1 cellular context compared by ENCODE assay signal in genomic region chr5:56358703-56359428, GRCh38.
TF ChIP-seq lines count a peak whose summit lies in the region.

No MANE protein-coding gene starts in this region.

TF ChIP-seq in HepG2, 621 proteins besides CTCF, POLR2A, EP300 and RAD21 (continued from another document and continues in another):
- peak; percentile 49; the same call in 1 of the 2 replicates for TF ChIP-seq HINFP (CRISPR knock-in tag; IDR thresholded peaks at IDR 0.05; ENCODE audit: low read depth)
- TF ChIP-seq CREBL2 (CRISPR knock-in tag; IDR thresholded peaks at IDR 0.05; ENCODE audit: borderline replicate concordance), result no peak
- no peak for TF ChIP-seq RBM22 (optimal IDR thresholded peaks at IDR 0.05; ENCODE audit: low read length)
- TF ChIP-seq ZBTB2 (CRISPR knock-in tag; IDR thresholded peaks at IDR 0.05; ENCODE audit: low read depth), result 0 out of 2 replicates have a peak, but pooled peaks have one; percentile 48
- TF ChIP-seq SRSF9 (IDR thresholded peaks at IDR 0.05; ENCODE audit: borderline replicate concordance, insufficient read depth, low read depth, low read length, poor library complexity, severe bottlenecking), result no peak
- no peak; the same call in 1 of the 2 replicates for TF ChIP-seq SNAI1 (CRISPR knock-in tag; IDR thresholded peaks at IDR 0.05; ENCODE audit: borderline replicate concordance)
- peak; percentile 87 for TF ChIP-seq FOSL2 (CRISPR knock-in tag; IDR thresholded peaks at IDR 0.05)
- TF ChIP-seq SIN3A (IDR thresholded peaks at IDR 0.05; ENCODE audit: borderline replicate concordance, low read depth, low read length), result no peak
- TF ChIP-seq KDM1A (CRISPR knock-in tag; IDR thresholded peaks at IDR 0.05), result no peak
- peak; percentile 99 for TF ChIP-seq NCOA2 (CRISPR knock-in tag; IDR thresholded peaks at IDR 0.05)
- no peak for TF ChIP-seq ZNF652 (CRISPR knock-in tag; IDR thresholded peaks at IDR 0.05; ENCODE audit: borderline replicate concordance, low read depth)
- TF ChIP-seq SETDB1 (CRISPR knock-in tag; IDR thresholded peaks at IDR 0.05; ENCODE audit: borderline replicate concordance), result no peak
- no peak for TF ChIP-seq KLF12 (CRISPR knock-in tag; IDR thresholded peaks at IDR 0.05; ENCODE audit: borderline replicate concordance)
- TF ChIP-seq ZFAT (CRISPR knock-in tag; conservative IDR thresholded peaks at IDR 0.05), result no peak
- no peak for TF ChIP-seq CHD2 (IDR thresholded peaks at IDR 0.05; ENCODE audit: low read depth, low read length)
- no peak for TF ChIP-seq TOPORS (CRISPR knock-in tag; IDR thresholded peaks at IDR 0.05)
- no peak for TF ChIP-seq SP1 (IDR thresholded peaks at IDR 0.05)
- TF ChIP-seq SP1 (CRISPR knock-in tag; IDR thresholded peaks at IDR 0.05), result no peak
- TF ChIP-seq GATAD1 (CRISPR knock-in tag; IDR thresholded peaks at IDR 0.05), result no peak
- TF ChIP-seq FOXC1 (CRISPR knock-in tag; IDR thresholded peaks at IDR 0.05; ENCODE audit: borderline replicate concordance), result no peak
- TF ChIP-seq, protein P1, sequence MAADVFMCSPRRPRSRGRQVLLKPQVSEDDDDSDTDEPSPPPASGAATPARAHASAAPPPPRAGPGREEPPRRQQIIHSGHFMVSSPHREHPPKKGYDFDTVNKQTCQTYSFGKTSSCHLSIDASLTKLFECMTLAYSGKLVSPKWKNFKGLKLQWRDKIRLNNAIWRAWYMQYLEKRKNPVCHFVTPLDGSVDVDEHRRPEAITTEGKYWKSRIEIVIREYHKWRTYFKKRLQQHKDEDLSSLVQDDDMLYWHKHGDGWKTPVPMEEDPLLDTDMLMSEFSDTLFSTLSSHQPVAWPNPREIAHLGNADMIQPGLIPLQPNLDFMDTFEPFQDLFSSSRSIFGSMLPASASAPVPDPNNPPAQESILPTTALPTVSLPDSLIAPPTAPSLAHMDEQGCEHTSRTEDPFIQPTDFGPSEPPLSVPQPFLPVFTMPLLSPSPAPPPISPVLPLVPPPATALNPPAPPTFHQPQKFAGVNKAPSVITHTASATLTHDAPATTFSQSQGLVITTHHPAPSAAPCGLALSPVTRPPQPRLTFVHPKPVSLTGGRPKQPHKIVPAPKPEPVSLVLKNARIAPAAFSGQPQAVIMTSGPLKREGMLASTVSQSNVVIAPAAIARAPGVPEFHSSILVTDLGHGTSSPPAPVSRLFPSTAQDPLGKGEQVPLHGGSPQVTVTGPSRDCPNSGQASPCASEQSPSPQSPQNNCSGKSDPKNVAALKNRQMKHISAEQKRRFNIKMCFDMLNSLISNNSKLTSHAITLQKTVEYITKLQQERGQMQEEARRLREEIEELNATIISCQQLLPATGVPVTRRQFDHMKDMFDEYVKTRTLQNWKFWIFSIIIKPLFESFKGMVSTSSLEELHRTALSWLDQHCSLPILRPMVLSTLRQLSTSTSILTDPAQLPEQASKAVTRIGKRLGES (CRISPR knock-in tag; IDR thresholded peaks at IDR 0.05; ENCODE audit: borderline replicate concordance), result no peak
- peak; percentile 64; the same call in 1 of the 2 replicates for TF ChIP-seq KDM3A (CRISPR knock-in tag; IDR thresholded peaks at IDR 0.05; ENCODE audit: low read depth)
- peak; percentile 87 for TF ChIP-seq TBX3 (IDR thresholded peaks at IDR 0.05; ENCODE audit: borderline replicate concordance)
- TF ChIP-seq FOXK2 (IDR thresholded peaks at IDR 0.05), result no peak
- 0 out of 2 replicates have a peak, but pooled peaks have one; percentile 61 for TF ChIP-seq PRDM10 (CRISPR knock-in tag; IDR thresholded peaks at IDR 0.05; ENCODE audit: low read depth)
- TF ChIP-seq MXD4 (CRISPR knock-in tag; IDR thresholded peaks at IDR 0.05), result no peak; the same call in 1 of the 2 replicates
- TF ChIP-seq, protein P2, sequence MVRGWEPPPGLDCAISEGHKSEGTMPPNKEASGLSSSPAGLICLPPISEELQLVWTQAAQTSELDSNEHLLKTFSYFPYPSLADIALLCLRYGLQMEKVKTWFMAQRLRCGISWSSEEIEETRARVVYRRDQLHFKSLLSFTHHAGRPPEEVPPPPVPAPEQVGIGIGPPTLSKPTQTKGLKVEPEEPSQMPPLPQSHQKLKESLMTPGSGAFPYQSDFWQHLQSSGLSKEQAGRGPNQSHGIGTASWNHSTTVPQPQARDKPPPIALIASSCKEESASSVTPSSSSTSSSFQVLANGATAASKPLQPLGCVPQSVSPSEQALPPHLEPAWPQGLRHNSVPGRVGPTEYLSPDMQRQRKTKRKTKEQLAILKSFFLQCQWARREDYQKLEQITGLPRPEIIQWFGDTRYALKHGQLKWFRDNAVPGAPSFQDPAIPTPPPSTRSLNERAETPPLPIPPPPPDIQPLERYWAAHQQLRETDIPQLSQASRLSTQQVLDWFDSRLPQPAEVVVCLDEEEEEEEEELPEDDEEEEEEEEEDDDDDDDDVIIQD (CRISPR knock-in tag; IDR thresholded peaks at IDR 0.05; ENCODE audit: low read depth), result no peak
- TF ChIP-seq CREB3 (CRISPR knock-in tag; IDR thresholded peaks at IDR 0.05), result no peak
- no peak for TF ChIP-seq CBX1 (IDR thresholded peaks at IDR 0.05; ENCODE audit: low read depth)
- TF ChIP-seq RFXAP (CRISPR knock-in tag; IDR thresholded peaks at IDR 0.05; ENCODE audit: borderline replicate concordance), result peak; percentile 47; the same call in 1 of the 2 replicates
- TF ChIP-seq POLR2AphosphoS5 (IDR thresholded peaks at IDR 0.05; ENCODE audit: low read depth, low read length), result peak; percentile 85
- no peak; the same call in 1 of the 2 replicates for TF ChIP-seq YEATS2 (CRISPR knock-in tag; IDR thresholded peaks at IDR 0.05; ENCODE audit: borderline replicate concordance)
- no peak for TF ChIP-seq RFX5 (IDR thresholded peaks at IDR 0.05; ENCODE audit: low read depth, low read length)
- TF ChIP-seq BRD4 (CRISPR knock-in tag; IDR thresholded peaks at IDR 0.05), result peak; percentile 79; the same call in 1 of the 2 replicates
- TF ChIP-seq ZNF75D (CRISPR knock-in tag; IDR thresholded peaks at IDR 0.05; ENCODE audit: borderline replicate concordance), result no peak
- TF ChIP-seq E2F5 (CRISPR knock-in tag; conservative IDR thresholded peaks at IDR 0.05), result no peak
- TF ChIP-seq, protein P3, sequence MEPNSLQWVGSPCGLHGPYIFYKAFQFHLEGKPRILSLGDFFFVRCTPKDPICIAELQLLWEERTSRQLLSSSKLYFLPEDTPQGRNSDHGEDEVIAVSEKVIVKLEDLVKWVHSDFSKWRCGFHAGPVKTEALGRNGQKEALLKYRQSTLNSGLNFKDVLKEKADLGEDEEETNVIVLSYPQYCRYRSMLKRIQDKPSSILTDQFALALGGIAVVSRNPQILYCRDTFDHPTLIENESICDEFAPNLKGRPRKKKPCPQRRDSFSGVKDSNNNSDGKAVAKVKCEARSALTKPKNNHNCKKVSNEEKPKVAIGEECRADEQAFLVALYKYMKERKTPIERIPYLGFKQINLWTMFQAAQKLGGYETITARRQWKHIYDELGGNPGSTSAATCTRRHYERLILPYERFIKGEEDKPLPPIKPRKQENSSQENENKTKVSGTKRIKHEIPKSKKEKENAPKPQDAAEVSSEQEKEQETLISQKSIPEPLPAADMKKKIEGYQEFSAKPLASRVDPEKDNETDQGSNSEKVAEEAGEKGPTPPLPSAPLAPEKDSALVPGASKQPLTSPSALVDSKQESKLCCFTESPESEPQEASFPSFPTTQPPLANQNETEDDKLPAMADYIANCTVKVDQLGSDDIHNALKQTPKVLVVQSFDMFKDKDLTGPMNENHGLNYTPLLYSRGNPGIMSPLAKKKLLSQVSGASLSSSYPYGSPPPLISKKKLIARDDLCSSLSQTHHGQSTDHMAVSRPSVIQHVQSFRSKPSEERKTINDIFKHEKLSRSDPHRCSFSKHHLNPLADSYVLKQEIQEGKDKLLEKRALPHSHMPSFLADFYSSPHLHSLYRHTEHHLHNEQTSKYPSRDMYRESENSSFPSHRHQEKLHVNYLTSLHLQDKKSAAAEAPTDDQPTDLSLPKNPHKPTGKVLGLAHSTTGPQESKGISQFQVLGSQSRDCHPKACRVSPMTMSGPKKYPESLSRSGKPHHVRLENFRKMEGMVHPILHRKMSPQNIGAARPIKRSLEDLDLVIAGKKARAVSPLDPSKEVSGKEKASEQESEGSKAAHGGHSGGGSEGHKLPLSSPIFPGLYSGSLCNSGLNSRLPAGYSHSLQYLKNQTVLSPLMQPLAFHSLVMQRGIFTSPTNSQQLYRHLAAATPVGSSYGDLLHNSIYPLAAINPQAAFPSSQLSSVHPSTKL (CRISPR knock-in tag; IDR thresholded peaks at IDR 0.05), result peak; percentile 94
- no peak for TF ChIP-seq TBP (CRISPR knock-in tag; IDR thresholded peaks at IDR 0.05)
- peak; percentile 69; the same call in 1 of the 2 replicates for TF ChIP-seq ZNF782 (CRISPR knock-in tag; IDR thresholded peaks at IDR 0.05; ENCODE audit: borderline replicate concordance)
- TF ChIP-seq IRF2 (CRISPR knock-in tag; IDR thresholded peaks at IDR 0.05), result peak; percentile 78; the same call in 1 of the 2 replicates
- TF ChIP-seq ZNF264 (CRISPR knock-in tag; IDR thresholded peaks at IDR 0.05), result no peak
- TF ChIP-seq, protein P4, sequence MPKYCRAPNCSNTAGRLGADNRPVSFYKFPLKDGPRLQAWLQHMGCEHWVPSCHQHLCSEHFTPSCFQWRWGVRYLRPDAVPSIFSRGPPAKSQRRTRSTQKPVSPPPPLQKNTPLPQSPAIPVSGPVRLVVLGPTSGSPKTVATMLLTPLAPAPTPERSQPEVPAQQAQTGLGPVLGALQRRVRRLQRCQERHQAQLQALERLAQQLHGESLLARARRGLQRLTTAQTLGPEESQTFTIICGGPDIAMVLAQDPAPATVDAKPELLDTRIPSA (CRISPR knock-in tag; IDR thresholded peaks at IDR 0.05; ENCODE audit: borderline replicate concordance), result no peak
- TF ChIP-seq EED (CRISPR knock-in tag; IDR thresholded peaks at IDR 0.05), result no peak
